In the genomic region with DNA sequence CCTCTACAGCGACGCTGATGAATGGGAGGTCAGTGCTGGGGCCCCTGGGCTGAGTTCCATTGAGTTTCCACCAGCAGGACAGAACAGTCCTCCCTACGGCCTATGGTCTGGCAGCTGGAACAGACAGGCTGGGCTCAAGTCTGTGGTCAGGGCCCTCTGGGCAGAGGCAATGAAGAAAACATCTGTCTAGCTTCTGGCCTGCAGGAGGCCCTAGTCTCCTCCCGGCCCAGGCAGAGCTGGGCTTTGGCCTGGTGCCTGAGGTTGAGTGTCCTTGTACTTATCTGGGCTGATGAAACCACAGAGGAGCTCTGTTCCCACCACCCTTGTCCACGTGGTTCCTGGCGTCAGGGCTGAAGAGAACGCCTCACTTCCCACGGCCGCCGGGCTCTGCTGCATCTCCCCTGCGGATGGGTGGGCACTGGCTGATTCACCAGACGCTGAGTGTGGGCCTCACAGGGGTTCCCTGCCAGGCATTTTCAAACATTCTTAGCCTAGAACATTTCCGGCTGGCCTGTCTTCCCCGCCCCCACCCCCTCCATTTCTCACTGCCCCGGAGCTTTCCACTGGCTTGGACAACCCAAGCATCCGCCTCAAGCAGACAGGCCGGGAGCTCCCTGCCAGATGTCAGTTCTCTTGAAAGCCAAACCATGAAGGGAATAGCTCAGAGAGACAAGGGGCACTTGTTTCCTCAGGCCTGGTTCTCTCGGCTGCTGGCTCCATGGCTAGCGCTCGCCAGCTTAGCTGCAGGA, we compare ENCODE assay signal across 8 cellular contexts. TPM values are rescaled to one million over a fixed set of nuclear protein-coding genes. Genes with fewer than 3 reads are reported as not detected.
DNase-seq lines count a peak whose midpoint lies in the region; ATAC-seq and TF ChIP-seq lines count a peak whose summit lies in the region.

No MANE protein-coding gene starts in this region.

- peak; percentile 63 for TF ChIP-seq CTCF in GM10248 (IDR thresholded peaks at IDR 0.05; ENCODE audit: control extremely low read depth, extremely low read depth, low read depth, missing control alignments)

- POLR2A ChIA-PET in GM10248 (lab: Yijun Ruan, JAX): interaction anchor here (0.5 to 2.2 kb wide), 24 partner anchors 9 to 486 kb away, joined by 3 to 25 read pairs (median 5); partner anchors contain the start of genes C15orf39 and PPCDC

- peaks cover 17% of the 10 kb centered on the region for H3K4me1 Mint-ChIP-seq in activated T-helper 17 cell treated with anti-CD3 and anti-CD28 coated beads, Interleukin-2, amount 50 U/mL, for 72 hours
- peaks cover 51% of the 10 kb centered on the region for H3K4me1 Mint-ChIP-seq in activated T-cell treated with anti-CD3 and anti-CD28 coated beads, Interleukin-2, amount 50 U/mL, for 24 hours (ENCODE audit: low read depth)

- no peaks in the 10 kb centered on the region for H3K9me3 Mint-ChIP-seq in activated T-helper 17 cell treated with anti-CD3 and anti-CD28 coated beads, Interleukin-2, amount 50 U/mL, for 72 hours
- no peaks in the 10 kb centered on the region for H3K9me3 Mint-ChIP-seq in activated T-cell treated with anti-CD3 and anti-CD28 coated beads, Interleukin-2, amount 50 U/mL, for 24 hours

- intact Hi-C loops in head of caudate nucleus (cut with DNase I): loop anchor here (5.0 kb wide), 1 partner anchor 159 kb away; the partner anchor contains the start of gene C15orf39

- H3K27ac Mint-ChIP-seq in activated T-helper 17 cell treated with anti-CD3 and anti-CD28 coated beads, Interleukin-2, amount 50 U/mL, for 72 hours: no peak overlapping the region
- H3K27ac Mint-ChIP-seq in activated T-cell treated with anti-CD3 and anti-CD28 coated beads, Interleukin-2, amount 50 U/mL, for 24 hours: no peak overlapping the region

- CTCF ChIA-PET in GM10248 (lab: Yijun Ruan, JAX): interaction anchor here (0.6 to 4.7 kb wide), 47 partner anchors 9 to 596 kb away, joined by 3 to 54 read pairs (median 5); partner anchors contain the start of genes IMP3, MAN2C1, PPCDC and SCAMP5

- no peaks in the 10 kb centered on the region for H3K27me3 Mint-ChIP-seq in activated T-helper 17 cell treated with anti-CD3 and anti-CD28 coated beads, Interleukin-2, amount 50 U/mL, for 72 hours
- no peaks in the 10 kb centered on the region for H3K27me3 Mint-ChIP-seq in activated T-cell treated with anti-CD3 and anti-CD28 coated beads, Interleukin-2, amount 50 U/mL, for 24 hours

- peak overlapping the region; percentile 23 for H3K4me3 Mint-ChIP-seq in activated T-helper 17 cell treated with anti-CD3 and anti-CD28 coated beads, Interleukin-2, amount 50 U/mL, for 72 hours
- H3K4me3 Mint-ChIP-seq in activated T-cell treated with anti-CD3 and anti-CD28 coated beads, Interleukin-2, amount 50 U/mL, for 24 hours: no peak overlapping the region

- peak; percentile 9 for ATAC-seq in GM21526 (IDR thresholded peaks at IDR 0.05; ENCODE audit: low FRiP score, unreplicated experiment)
- ATAC-seq in activated T-helper 17 cell treated with anti-CD3 and anti-CD28 coated beads, Interleukin-2, amount 50 U/mL, for 72 hours (replicated peaks): no peak

- peaks cover 33% of the 10 kb centered on the region for H3K36me3 Mint-ChIP-seq in activated T-helper 17 cell treated with anti-CD3 and anti-CD28 coated beads, Interleukin-2, amount 50 U/mL, for 72 hours (ENCODE audit: low read depth)
- peaks cover 57% of the 10 kb centered on the region for H3K36me3 Mint-ChIP-seq in activated T-cell treated with anti-CD3 and anti-CD28 coated beads, Interleukin-2, amount 50 U/mL, for 24 hours (ENCODE audit: low read depth)

- peak; percentile 69 for DNase-seq in GM10248 (ENCODE audit: extremely low spot score)
- DNase-seq in HuH-7.5 (ENCODE audit: low spot score): peak; percentile 53
- DNase-seq in head of caudate nucleus: peak; percentile 80 to 97 (median 92)
- DNase-seq in pons (ENCODE audit: low spot score): peak; percentile 99
- no peak for DNase-seq in NCI-H2227 (lab: John Stamatoyannopoulos, UW; ENCODE audit: unreplicated experiment)
- DNase-seq in activated T-cell treated with anti-CD3 and anti-CD28 coated beads, Interleukin-2, amount 50 U/mL, for 24 hours: no peak

RNA-seq across cellular contexts. Expression of gene PPCDC, which starts 20.3 kb away (rescaled TPM):
- 10 to 100 TPM; 24.2 to 27.5 TPM for total RNA-seq in activated T-helper 17 cell treated with anti-CD3 and anti-CD28 coated beads, Interleukin-2, amount 50 U/mL, for 72 hours

RNA-seq across cellular contexts. Expression of gene SCAMP5, which starts 48.3 kb away (rescaled TPM):
- total RNA-seq in activated T-helper 17 cell treated with anti-CD3 and anti-CD28 coated beads, Interleukin-2, amount 50 U/mL, for 72 hours: 1 to 10 TPM; 5.1 to 5.3 TPM

Comparison
In these comparisons a context has a peak if more than half of its experiments do, and no peak if none do; other contexts are left out.
1. DNase-seq: peak in GM10248 (single experiment), HuH-7.5 (single experiment), head of caudate nucleus (42 of 42) and pons (single experiment); none in NCI-H2227 (single experiment) and activated T-cell treated with anti-CD3 and anti-CD28 coated beads, Interleukin-2, amount 50 U/mL, for 24 hours (single experiment).